22 cellular contexts compared by ENCODE assay signal in genomic region chr18:31409301-31409700, GRCh38. TPM values are rescaled to one million over a fixed set of nuclear protein-coding genes. Genes with fewer than 3 reads are reported as not detected.
DNase-seq lines count a peak whose midpoint lies in the region; ATAC-seq, FAIRE-seq and TF ChIP-seq lines count a peak whose summit lies in the region.
"Had no signal": no experiment of that assay in that cellular context is flagged by ENCODE, and none has a peak within 500 bp of the region (broad histone marks: within the 10 kb centered on the region; RNA-seq: fewer than 3 reads in every experiment).

No MANE protein-coding gene starts in this region.

- no peaks in the 10 kb centered on the region for H3K4me1 ChIP-seq in endodermal cell (ENCODE audit: control insufficient read depth, insufficient read depth, low read length)
- H3K4me1 ChIP-seq: BLaER1 had no signal

- ATAC-seq in omental fat pad (ENCODE audit: low FRiP score) = no peak

- H3K27me3 Mint-ChIP-seq in endodermal cell (ENCODE audit: insufficient read depth) (no peaks in the 10 kb centered on the region), nephron progenitor cell (ENCODE audit: low read depth, poor library complexity) (no peaks in the 10 kb centered on the region), glutamatergic neuron (ENCODE audit: unreplicated experiment) (no peaks in the 10 kb centered on the region)
- H3K27me3 Mint-ChIP-seq: CD4-positive, alpha-beta memory T cell had no signal

- H3K9me3 Mint-ChIP-seq in endodermal cell (no peaks in the 10 kb centered on the region), nephron progenitor cell (peaks cover 11% of the 10 kb centered on the region), glutamatergic neuron (ENCODE audit: unreplicated experiment) (no peaks in the 10 kb centered on the region)

- no peak for TF ChIP-seq POLR2A in GM12892 (IDR thresholded peaks at IDR 0.05; ENCODE audit: low read depth, low read length)

- no peak overlapping the region for H3K27ac ChIP-seq in endodermal cell (ENCODE audit: low read depth, low read length)
- H3K27ac ChIP-seq: BLaER1, GM23248 had no signal

- no peaks in the 10 kb centered on the region for H3K36me3 ChIP-seq in endodermal cell (ENCODE audit: control insufficient read depth, insufficient read depth, low read length)
- H3K36me3 ChIP-seq: BLaER1 had no signal

- DNase-seq in GM12892 (ENCODE audit: insufficient read length) = no peak
- peak; percentile 42 for DNase-seq in endodermal cell
- DNase-seq in nephron progenitor cell = no peak
- DNase-seq in nucleus accumbens (lab: John Stamatoyannopoulos, UW) = no peak
- DNase-seq in omental fat pad (ENCODE audit: low spot score) = no peak
- no peak for DNase-seq in activated CD4-positive, alpha-beta T cell treated with anti-CD3 and anti-CD28 coated beads for 1 hour
- no peak for DNase-seq in glutamatergic neuron
- DNase-seq: 8988T; CD4-positive, alpha-beta memory T cell; DMS153; DMS79; GF-D8; GM23248; HCEC 1CT had no signal

- no peaks in the 10 kb centered on the region for H3K4me1 Mint-ChIP-seq in endodermal cell
- H3K4me1 Mint-ChIP-seq in nephron progenitor cell = peaks cover 8% of the 10 kb centered on the region
- no peaks in the 10 kb centered on the region for H3K4me1 Mint-ChIP-seq in glutamatergic neuron (ENCODE audit: low read depth, unreplicated experiment)
- H3K4me1 Mint-ChIP-seq: CD14-positive monocyte; CD4-positive, alpha-beta memory T cell had no signal

- H3K4me3 Mint-ChIP-seq in endodermal cell (no peak overlapping the region), nephron progenitor cell (no peak overlapping the region), glutamatergic neuron (ENCODE audit: unreplicated experiment) (no peak overlapping the region)
- H3K4me3 Mint-ChIP-seq: CD14-positive monocyte; CD4-positive, alpha-beta memory T cell had no signal

- TF ChIP-seq CTCF in endodermal cell (conservative IDR thresholded peaks at IDR 0.05) = no peak
- no peak for TF ChIP-seq CTCF in nephron progenitor cell (IDR thresholded peaks at IDR 0.05)
- no peak for TF ChIP-seq CTCF in omental fat pad (IDR thresholded peaks at IDR 0.05)
- no peak for TF ChIP-seq CTCF in glutamatergic neuron (IDR thresholded peaks at IDR 0.05; ENCODE audit: partially characterized antibody, unreplicated experiment)

- no peaks in the 10 kb centered on the region for H3K36me3 Mint-ChIP-seq in endodermal cell (ENCODE audit: low read depth)
- peaks cover 26% of the 10 kb centered on the region for H3K36me3 Mint-ChIP-seq in nephron progenitor cell (ENCODE audit: low read depth)
- no peaks in the 10 kb centered on the region for H3K36me3 Mint-ChIP-seq in glutamatergic neuron (ENCODE audit: unreplicated experiment)
- H3K36me3 Mint-ChIP-seq: CD14-positive monocyte; CD4-positive, alpha-beta memory T cell had no signal

- 79 to 84% methylated on average over 4 of the region's 4 CpGs for WGBS in endodermal cell (ENCODE audit: insufficient coverage in 1 of 2, insufficient read length in 1 of 2), 2 experiments

- FAIRE-seq in GM12892 (lab: Jason Lieb, UNC) = peak; percentile 74
- FAIRE-seq: GM19239, H54 had no signal

- H3K27ac Mint-ChIP-seq in endodermal cell (no peak overlapping the region), nephron progenitor cell (peak overlapping the region; percentile 9), glutamatergic neuron (ENCODE audit: unreplicated experiment) (no peak overlapping the region)
- H3K27ac Mint-ChIP-seq: CD14-positive monocyte; CD4-positive, alpha-beta memory T cell had no signal

- no peaks in the 10 kb centered on the region for H3K27me3 ChIP-seq in endodermal cell (ENCODE audit: control insufficient read depth, insufficient read depth, low read length, poor library complexity, severe bottlenecking)
- H3K27me3 ChIP-seq: BLaER1 had no signal

- H3K9ac ChIP-seq in endodermal cell (ENCODE audit: extremely low read depth, low read length, poor library complexity, severe bottlenecking) = no peak overlapping the region
- H3K9ac ChIP-seq: BLaER1, GM23248 had no signal

- H3K4me3 ChIP-seq in endodermal cell (ENCODE audit: low read length) = no peak overlapping the region
- H3K4me3 ChIP-seq: BLaER1, GM23248 had no signal

- no peaks in the 10 kb centered on the region for H3K9me3 ChIP-seq in endodermal cell (ENCODE audit: control insufficient read depth, low read length)
- H3K9me3 ChIP-seq: BLaER1 had no signal

RNA-seq across cellular contexts. Expression of gene DSG4, which starts 32.7 kb away (rescaled TPM):
- 0.28 TPM for polyA plus RNA-seq in GM12892 (2012; ENCODE audit: missing spikeins)
- total RNA-seq in endodermal cell = not detected
- not detected for polyA plus RNA-seq in endodermal cell (2013, experiment 1 of 2)
- not detected for polyA plus RNA-seq in endodermal cell (2013, experiment 2 of 2)
- total RNA-seq in omental fat pad = under 1 TPM in 3 of 4 donors, not detected in 1; 0.09 to 0.63 (median 0.19) TPM
- not detected for total RNA-seq in glutamatergic neuron (ENCODE audit: unreplicated experiment)
- total RNA-seq: A673; CD4-positive, alpha-beta memory T cell; Daoy; GM23248 had no signal
- polyA plus RNA-seq: AG04450; CD14-positive monocyte; CD4-positive, alpha-beta memory T cell; GM23248 had no signal

RNA-seq across cellular contexts. Expression of gene DSG3, which starts 38.2 kb away (rescaled TPM):
- polyA plus RNA-seq in GM12892 (2012; ENCODE audit: missing spikeins) = 0.08 TPM
- total RNA-seq in endodermal cell (not detected), omental fat pad (not detected), glutamatergic neuron (ENCODE audit: unreplicated experiment) (not detected)
- polyA plus RNA-seq in endodermal cell (2013, experiment 1 of 2) = not detected
- polyA plus RNA-seq in endodermal cell (2013, experiment 2 of 2) = not detected
- total RNA-seq: A673; CD4-positive, alpha-beta memory T cell; Daoy; GM23248; HT-29 had no signal
- polyA plus RNA-seq: AG04450, CD14-positive monocyte, GM23248 had no signal
